In the genomic region with DNA sequence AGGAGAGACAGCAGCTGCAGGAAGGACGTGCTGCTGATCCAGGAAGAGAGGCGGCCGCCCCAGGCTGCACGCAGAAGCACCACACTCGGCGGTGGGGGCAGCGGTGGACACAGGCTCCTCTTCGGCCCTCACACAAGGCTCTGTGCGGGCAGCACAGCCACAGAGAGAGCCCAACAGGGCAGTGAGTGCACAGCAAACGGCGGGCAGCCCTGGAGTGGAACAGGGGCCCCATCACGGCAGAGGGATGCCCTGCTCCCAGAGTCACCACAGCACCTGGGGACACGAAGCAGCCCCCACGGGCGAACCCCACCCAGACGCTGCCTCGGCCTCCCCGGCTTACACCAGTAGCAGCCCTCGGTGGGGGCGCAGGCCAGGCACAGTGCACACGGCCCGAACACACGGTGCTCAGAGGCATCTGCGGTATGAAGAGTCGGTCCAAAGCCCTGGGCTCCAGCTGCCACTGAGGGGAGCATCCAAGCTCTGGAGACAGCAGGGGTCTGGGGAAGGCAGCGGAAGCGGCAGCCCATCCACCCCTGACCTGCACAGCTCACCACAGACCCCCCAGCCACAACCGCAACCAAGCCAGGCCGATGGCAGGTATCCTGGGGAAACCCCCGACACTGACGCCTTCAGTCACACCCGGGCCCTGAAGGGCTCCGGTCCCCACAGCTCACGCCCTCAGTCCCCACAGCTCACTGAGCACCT, we compare ENCODE assay signal across 10 cellular contexts. TPM values are rescaled to one million over a fixed set of nuclear protein-coding genes. Genes with fewer than 3 reads are reported as not detected.
DNase-seq lines count a peak whose midpoint lies in the region; ATAC-seq and TF ChIP-seq lines count a peak whose summit lies in the region.
"Had no signal": no experiment of that assay in that cellular context is flagged by ENCODE, and none has a peak within 500 bp of the region (broad histone marks: within the 10 kb centered on the region; RNA-seq: fewer than 3 reads in every experiment).

No MANE protein-coding gene starts in this region.

- H3K4me3 ChIP-seq in GM12865 (ENCODE audit: low read depth, low read length): 0 out of 2 replicates have a peak overlapping the region, but pooled peaks have one; percentile 15

- no peak for TF ChIP-seq CTCF in GM12865 (IDR thresholded peaks at IDR 0.05; ENCODE audit: insufficient read depth, low read depth, low read length, missing control alignments)

- no peaks in the 10 kb centered on the region for H3K27me3 Mint-ChIP-seq in central memory CD8-positive, alpha-beta T cell

- DNase-seq in GM12865 (ENCODE audit: low read depth) (peak; percentile 84), HT-29 (ENCODE audit: low spot score) (no peak), NCI-H526 (lab: John Stamatoyannopoulos, UW) (no peak), NCI-H1417 treated with DMSO at 0.1 percent for 48 hours (lab: John Stamatoyannopoulos, UW) (no peak), activated T-cell treated with anti-CD3 and anti-CD28 coated beads for 4 hours (no peak)
- peak in 1 of 2 donors; percentile 29 for DNase-seq in central memory CD8-positive, alpha-beta T cell (ENCODE audit: low spot score in 2 of 2)
- DNase-seq: central memory CD4-positive, alpha-beta T cell; foreskin fibroblast had no signal

- peaks cover 14% of the 10 kb centered on the region for H3K4me1 Mint-ChIP-seq in central memory CD8-positive, alpha-beta T cell

- peak overlapping the region; percentile 55 for H3K27ac Mint-ChIP-seq in central memory CD8-positive, alpha-beta T cell (ENCODE audit: low read depth)

- no peaks in the 10 kb centered on the region for H3K9me3 Mint-ChIP-seq in central memory CD8-positive, alpha-beta T cell

- peaks cover 4% of the 10 kb centered on the region for H3K36me3 Mint-ChIP-seq in central memory CD8-positive, alpha-beta T cell (ENCODE audit: insufficient read depth)

- ATAC-seq in GM19468 (IDR thresholded peaks at IDR 0.05; ENCODE audit: extremely low read depth, unreplicated experiment): peak; percentile 26
- peak; percentile 58 for ATAC-seq in HG03045 (IDR thresholded peaks at IDR 0.05; ENCODE audit: unreplicated experiment)
- peak; percentile 71 for ATAC-seq in central memory CD8-positive, alpha-beta T cell (replicated peaks; ENCODE audit: extremely low read depth, poor library complexity, severe bottlenecking)

- H3K4me3 Mint-ChIP-seq in central memory CD8-positive, alpha-beta T cell: peak overlapping the region; percentile 40

RNA-seq across cellular contexts. Expression of gene NUDT1, which starts 16.8 kb away (rescaled TPM):
- total RNA-seq in HT-29 (2014; rRNA removed; shearing (Covaris generic)): 68.6 and 69.1 TPM in 2 replicates

RNA-seq across cellular contexts. Expression of gene MRM2, which starts 16.8 kb away (rescaled TPM):
- total RNA-seq in HT-29 (2014; rRNA removed; shearing (Covaris generic)): 46.6 and 48.2 TPM in 2 replicates

RNA-seq across cellular contexts. Expression of gene MAD1L1, which starts 26.1 kb away (rescaled TPM):
- 89.2 and 103 TPM in 2 replicates for total RNA-seq in HT-29 (2014; rRNA removed; shearing (Covaris generic))

RNA-seq across cellular contexts. Expression of gene SNX8, which starts 55.4 kb away (rescaled TPM):
- total RNA-seq in HT-29 (2014; rRNA removed; shearing (Covaris generic)): 41.7 and 44.0 TPM in 2 replicates
